Comparison of ENCODE assay signal across 20 cellular contexts in the genomic region with DNA sequence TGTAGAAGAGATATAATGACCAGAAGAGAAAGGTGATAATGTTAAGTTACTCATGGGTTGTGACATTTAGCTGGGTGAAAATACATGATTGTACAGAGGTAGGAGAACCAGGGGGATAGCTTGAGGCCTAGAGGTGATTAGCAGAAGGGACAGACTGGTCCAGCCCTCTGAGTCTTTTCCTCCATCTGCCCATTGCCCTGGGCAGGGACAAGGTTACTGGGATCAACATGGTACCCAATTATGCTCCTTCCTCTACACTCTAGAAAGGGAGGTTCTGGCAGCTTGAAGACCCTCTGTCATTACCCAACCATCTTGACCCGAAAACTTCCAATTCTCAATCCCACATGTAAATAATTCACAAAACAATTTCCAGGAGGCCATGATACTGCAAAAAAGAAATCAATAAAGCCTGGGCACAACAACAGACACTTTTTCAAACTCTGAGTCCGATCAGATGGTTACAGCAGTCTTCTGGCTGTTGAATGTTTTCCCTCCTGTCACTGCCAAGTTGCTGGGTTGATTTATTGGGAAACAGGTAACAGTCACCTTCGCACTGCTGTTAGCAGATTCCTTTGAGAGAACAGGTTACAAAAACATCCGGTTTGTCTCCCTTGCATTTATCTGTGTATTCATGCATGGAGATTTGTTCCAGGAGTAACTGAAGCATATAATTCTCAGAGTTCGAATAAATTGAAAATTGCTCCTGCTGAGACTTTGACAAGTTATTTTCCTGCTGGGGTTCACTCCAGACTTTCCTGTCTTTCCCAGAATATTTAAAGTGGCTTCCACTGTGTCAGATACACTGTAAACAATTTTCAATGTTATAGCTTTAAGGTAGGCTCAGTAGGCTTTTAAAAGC.
DNase-seq lines count a peak whose midpoint lies in the region; ATAC-seq, FAIRE-seq and TF ChIP-seq lines count a peak whose summit lies in the region.
"Had no signal": no experiment of that assay in that cellular context is flagged by ENCODE, and none has a peak within 500 bp of the region (broad histone marks: within the 10 kb centered on the region; RNA-seq: fewer than 3 reads in every experiment).

No MANE protein-coding gene starts in this region.

- H3K4ac ChIP-seq in H1 (replicated peaks; ENCODE audit: insufficient read length, low read depth, low read length), result no peak overlapping the region

- H3K9me3 ChIP-seq in H1 (ENCODE audit: insufficient read depth in 2 of 2, low read depth in 1 of 2, low read length in 1 of 2), result no peaks in the 10 kb centered on the region
- H3K9me3 ChIP-seq: BLaER1 treated with 17β-estradiol and CSF1 and Interleukin-3, amounts not matched to agents 10 nM and 100 nM had no signal

- H3K4me3 ChIP-seq in GM23338 (no peak overlapping the region), H1 (ENCODE audit: extremely low read depth in 1 of 4, insufficient read depth in 2 of 4, low read depth in 3 of 4, low read length in 4 of 4) (no peak overlapping the region), brain microvascular endothelial cell (ENCODE audit: low read depth, low read length) (no peak overlapping the region)
- H3K4me3 ChIP-seq: BLaER1 treated with 17β-estradiol and CSF1 and Interleukin-3, amounts not matched to agents 10 nM and 100 nM; GM23248; K562 had no signal

- H3K79me2 ChIP-seq in GM23338 (replicated peaks; ENCODE audit: insufficient read depth) (no peaks in the 10 kb centered on the region), H1 (ENCODE audit: control insufficient read depth in 1 of 2, insufficient read depth in 2 of 2, low read length in 2 of 2) (no peaks in the 10 kb centered on the region)

- H3K4me1 ChIP-seq in GM23338 (ENCODE audit: insufficient read depth) (peaks cover 14% of the 10 kb centered on the region; the same call in 1 of the 2 replicates), H1 (replicated peaks in 1 of 4; ENCODE audit: control insufficient read depth in 3 of 4, insufficient read depth in 4 of 4, low read length in 3 of 4) (peaks cover 0 to 8% (median 3%) of the 10 kb centered on the region in 4 experiments; a peak in 2 of 7 replicates)
- H3K4me1 ChIP-seq: BLaER1 treated with 17β-estradiol and CSF1 and Interleukin-3, amounts not matched to agents 10 nM and 100 nM had no signal

- no peak overlapping the region for H2AK5ac ChIP-seq in H1 (ENCODE audit: low read depth, low read length)

- CTCF ChIA-PET in H1 (lab: Charles Lee; ENCODE audit: partially characterized antibody), result no interaction called here

- no peak for TF ChIP-seq EP300 in H1 (IDR thresholded peaks at IDR 0.05; ENCODE audit: borderline replicate concordance in 1 of 2, low read depth in 2 of 2, low read length in 2 of 2)

- no peaks in the 10 kb centered on the region for H3F3A ChIP-seq in GM23338 (replicated peaks; ENCODE audit: low read depth)

- no peak for TF ChIP-seq RAD21 in H1 (IDR thresholded peaks at IDR 0.05 in 1 of 2, conservative IDR thresholded peaks at IDR 0.05 in 1 of 2; ENCODE audit: low read depth in 2 of 2, low read length in 2 of 2)

- H3K36me3 ChIP-seq in GM23338 (ENCODE audit: insufficient read depth) (no peaks in the 10 kb centered on the region), H1 (ENCODE audit: control insufficient read depth in 2 of 4, insufficient read depth in 4 of 4, low read length in 3 of 4) (no peaks in the 10 kb centered on the region), brain microvascular endothelial cell (replicated peaks) (no peaks in the 10 kb centered on the region)
- H3K36me3 ChIP-seq: BLaER1 treated with 17β-estradiol and CSF1 and Interleukin-3, amounts not matched to agents 10 nM and 100 nM had no signal

- H4K91ac ChIP-seq in H1 (replicated peaks; ENCODE audit: insufficient read length, low read length), result no peak overlapping the region

- H3K9me2 ChIP-seq in GM23338 (ENCODE audit: insufficient read depth), result no peaks in the 10 kb centered on the region; the same call in 1 of the 2 replicates

- H3K23me2 ChIP-seq in H1 (ENCODE audit: low read depth, low read length), result no peaks in the 10 kb centered on the region; the same call in 1 of the 2 replicates

- H3K56ac ChIP-seq in H1 (replicated peaks; ENCODE audit: insufficient read length, low read depth, low read length), result no peak overlapping the region

- H2BK12ac ChIP-seq in H1 (ENCODE audit: low read depth, low read length), result no peak overlapping the region

- no peak overlapping the region for H3K23ac ChIP-seq in H1 (ENCODE audit: insufficient read length)

- no peak overlapping the region for H3K27ac Mint-ChIP-seq in GM23338
- H3K27ac Mint-ChIP-seq: CD8-positive, alpha-beta T cell had no signal

- DNase-seq in COLO668 (lab: John Stamatoyannopoulos, UW; ENCODE audit: unreplicated experiment), result peak; percentile 42
- no peak for DNase-seq in GM23338 (ENCODE audit: low spot score)
- no peak for DNase-seq in H1 (ENCODE audit: low read depth in 1 of 2, low spot score in 2 of 2)
- peak; percentile 27 for DNase-seq in mucosa of gallbladder (ENCODE audit: low spot score)
- no peak for DNase-seq in brain microvascular endothelial cell
- no peak for DNase-seq in cardiac septum (ENCODE audit: low spot score)
- DNase-seq in GOT3 (lab: John Stamatoyannopoulos, UW), result no peak
- no peak for DNase-seq in effector CD4-positive, alpha-beta T cell
- DNase-seq: CD8-positive, alpha-beta T cell; DND-41; GM23248; NCI-H1092 treated with DMSO at 0.1 percent for 48 hours; NCI-H1694 treated with DMSO at 0.1 percent for 48 hours; NCI-H226; NCI-H69; Right ventricle myocardium superior; SW 1271 had no signal

- peaks cover 12% of the 10 kb centered on the region for H3K4me1 Mint-ChIP-seq in GM23338

- 86% methylated on average over 5 of the region's 5 CpGs; no CpG with 5 or more reads in 1 of the 2 experiments for WGBS in H1 (ENCODE audit: extremely low coverage in 1 of 2, insufficient coverage in 1 of 2, insufficient read length in 1 of 2, insufficient replicate concordance in 2 of 2, low coverage in 1 of 2, low lambda C conversion rate in 2 of 2, missing lambda C conversion rate in 1 of 2), 2 experiments

- POLR2A ChIA-PET in H1 (lab: Charles Lee; ENCODE audit: partially characterized antibody), result no interaction called here

- no peak overlapping the region for H2BK5ac ChIP-seq in H1 (ENCODE audit: low read depth, low read length)

- H4K8ac ChIP-seq in H1 (ENCODE audit: extremely low read depth, insufficient read depth, low read length), result no peak overlapping the region

- H3K27me3 ChIP-seq in GM23338 (ENCODE audit: insufficient read depth) (no peaks in the 10 kb centered on the region), H1 (replicated peaks in 1 of 4; ENCODE audit: control insufficient read depth in 3 of 4, extremely low read depth in 1 of 4, insufficient read depth in 3 of 4, low read length in 3 of 4) (no peaks in the 10 kb centered on the region), brain microvascular endothelial cell (replicated peaks) (no peaks in the 10 kb centered on the region)
- H3K27me3 ChIP-seq: BLaER1 treated with 17β-estradiol and CSF1 and Interleukin-3, amounts not matched to agents 10 nM and 100 nM had no signal

- H3K9ac ChIP-seq in H1 (replicated peaks in 1 of 4; ENCODE audit: extremely low read depth in 1 of 4, low read depth in 3 of 4, low read length in 3 of 4), result no peak overlapping the region
- H3K9ac ChIP-seq: BLaER1 treated with 17β-estradiol and CSF1 and Interleukin-3, amounts not matched to agents 10 nM and 100 nM; GM23248 had no signal

- peak overlapping the region; percentile 38; the same call in 1 of the 2 replicates for H3K18ac ChIP-seq in H1 (ENCODE audit: extremely low read depth, low read length)

- no peaks in the 10 kb centered on the region for H3K79me1 ChIP-seq in H1 (ENCODE audit: low read depth, low read length)

- no peak overlapping the region for H3K14ac ChIP-seq in H1 (ENCODE audit: insufficient read length)

- in situ Hi-C loops in brain microvascular endothelial cell (cut with HindIII; ENCODE audit: low pct_ligation_motif_present, low sequenced_read_pairs), result no loop called here

- H3K9me3 Mint-ChIP-seq in GM23338, result no peaks in the 10 kb centered on the region
- H3K9me3 Mint-ChIP-seq: CD8-positive, alpha-beta T cell had no signal

- H3K36me3 Mint-ChIP-seq in GM23338 (ENCODE audit: low read depth), result no peaks in the 10 kb centered on the region
- H3K36me3 Mint-ChIP-seq: CD8-positive, alpha-beta T cell had no signal

- no peak overlapping the region for H4K5ac ChIP-seq in H1 (ENCODE audit: insufficient read length, low read depth, low read length)

- no peak for TF ChIP-seq POLR2A in H1 (IDR thresholded peaks at IDR 0.05; ENCODE audit: control extremely low read depth in 1 of 2, low read depth in 2 of 2, low read length in 2 of 2)

- peak overlapping the region; percentile 70; the same call in 1 of the 2 replicates for H3K27ac ChIP-seq in GM23338 (ENCODE audit: low read depth)
- H3K27ac ChIP-seq in H1 (ENCODE audit: low read depth, low read length), result no peak overlapping the region
- H3K27ac ChIP-seq in brain microvascular endothelial cell, result no peak overlapping the region
- H3K27ac ChIP-seq: BLaER1 treated with 17β-estradiol and CSF1 and Interleukin-3, amounts not matched to agents 10 nM and 100 nM; GM23248 had no signal

- intact Hi-C loops in cardiac septum (cut with DNase I), result no loop called here

- H3K4me2 ChIP-seq in GM23338 (no peak overlapping the region), H1 (ENCODE audit: insufficient read depth in 1 of 2, low read depth in 2 of 2, low read length in 2 of 2) (no peak overlapping the region)
- H3K4me2 ChIP-seq: BLaER1 treated with 17β-estradiol and CSF1 and Interleukin-3, amounts not matched to agents 10 nM and 100 nM had no signal

- H2BK120ac ChIP-seq in H1 (replicated peaks; ENCODE audit: low read depth, low read length), result no peak overlapping the region

- no peak for TF ChIP-seq CTCF in GM23338 (conservative IDR thresholded peaks at IDR 0.05; ENCODE audit: low read depth in 2 of 2)
- TF ChIP-seq CTCF in H1 (IDR thresholded peaks at IDR 0.05; ENCODE audit: control extremely low read depth in 1 of 3, insufficient read depth in 1 of 3, low read depth in 1 of 3, low read length in 3 of 3), result no peak
- TF ChIP-seq CTCF in brain microvascular endothelial cell (IDR thresholded peaks at IDR 0.05; ENCODE audit: low read depth, low read length, missing control alignments), result no peak

- no peak overlapping the region for H2BK20ac ChIP-seq in H1 (ENCODE audit: low read length)

- no peak for ATAC-seq in GM23338
- ATAC-seq: CD8-positive, alpha-beta T cell; K562 had no signal

- H3K27me3 Mint-ChIP-seq in GM23338 (ENCODE audit: insufficient read depth, low read depth, poor library complexity), result no peaks in the 10 kb centered on the region

- H2AFZ ChIP-seq in GM23338, result peak overlapping the region; percentile 58; the same call in 1 of the 2 replicates
- no peak overlapping the region for H2AFZ ChIP-seq in H1 (ENCODE audit: low read length)
- H2AFZ ChIP-seq: GM23248 had no signal

- no peaks in the 10 kb centered on the region for H4K20me1 ChIP-seq in GM23338 (replicated peaks; ENCODE audit: insufficient read depth)
- H4K20me1 ChIP-seq in H1 (replicated peaks in 1 of 2; ENCODE audit: control insufficient read depth in 1 of 2, insufficient read depth in 2 of 2, low read length in 2 of 2), result no peaks in the 10 kb centered on the region
- H4K20me1 ChIP-seq: BLaER1 treated with 17β-estradiol and CSF1 and Interleukin-3, amounts not matched to agents 10 nM and 100 nM had no signal

- no peak overlapping the region for H3K4me3 Mint-ChIP-seq in GM23338
- H3K4me3 Mint-ChIP-seq: CD8-positive, alpha-beta T cell had no signal

- FAIRE-seq in H1 (lab: Jason Lieb, UNC), result no peak
- FAIRE-seq: D721Med, K562 had no signal

- H2BK15ac ChIP-seq in H1 (ENCODE audit: low read length), result no peak overlapping the region

Comparison
In these comparisons a context has a peak if more than half of its experiments do, and no peak if none do; other contexts are left out.
1. DNase-seq: peak in COLO668 (single experiment) and mucosa of gallbladder (single experiment); none in GM23338 (single experiment), H1 (0 of 2), brain microvascular endothelial cell (single experiment), cardiac septum (single experiment), GOT3 (single experiment) and effector CD4-positive, alpha-beta T cell (single experiment).